ENCODE assay signal across 11 cellular contexts in genomic region chr22:42932197-42932519, GRCh38.
DNase-seq lines count a peak whose midpoint lies in the region; ATAC-seq and TF ChIP-seq lines count a peak whose summit lies in the region.
"Had no signal": no experiment of that assay in that cellular context is flagged by ENCODE, and none has a peak within 500 bp of the region (broad histone marks: within the 10 kb centered on the region; RNA-seq: fewer than 3 reads in every experiment).

No MANE protein-coding gene starts in this region.

- H3K23ac ChIP-seq in IMR-90 (ENCODE audit: low read depth, low read length), result no peak overlapping the region

- peak overlapping the region in 9 of 10 experiments; percentile 28 to 63 (median 47); a peak in 17 of 20 replicates for H3K4me3 ChIP-seq in BLaER1 treated with 17β-estradiol and CSF1 and Interleukin-3, amounts not matched to agents 10 nM and 100 nM
- H3K4me3 ChIP-seq in IMR-90 (ENCODE audit: insufficient read depth, low read depth, low read length), result no peak overlapping the region
- no peak overlapping the region for H3K4me3 ChIP-seq in gastrocnemius medialis
- H3K4me3 ChIP-seq: K562 had no signal

- peaks cover 0 to 13% (median 9%) of the 10 kb centered on the region in 11 experiments; a peak in 11 of 22 replicates for H3K36me3 ChIP-seq in BLaER1 treated with 17β-estradiol and CSF1 and Interleukin-3, amounts not matched to agents 10 nM and 100 nM
- no peaks in the 10 kb centered on the region; the same call in 1 of the 2 replicates for H3K36me3 ChIP-seq in IMR-90 (ENCODE audit: control insufficient read depth, insufficient read depth, low read length)
- H3K36me3 ChIP-seq in gastrocnemius medialis, result no peaks in the 10 kb centered on the region

- peak overlapping the region; percentile 3 for H3K14ac ChIP-seq in IMR-90 (replicated peaks; ENCODE audit: low read depth, low read length)

- no peak overlapping the region for H4K5ac ChIP-seq in IMR-90 (ENCODE audit: low read depth, low read length)

- H3K9me1 ChIP-seq in IMR-90 (ENCODE audit: insufficient read depth, low read length), result peaks cover 59% of the 10 kb centered on the region

- H3K4me2 ChIP-seq in BLaER1 treated with 17β-estradiol and CSF1 and Interleukin-3, amounts not matched to agents 10 nM and 100 nM, result peak overlapping the region; percentile 84 to 100 (median 95)
- no peak overlapping the region for H3K4me2 ChIP-seq in IMR-90 (ENCODE audit: low read depth, low read length)

- no peak for TF ChIP-seq RAD21 in IMR-90 (IDR thresholded peaks at IDR 0.05; ENCODE audit: low read length)

- dilution Hi-C loops in IMR-90 (cut with HindIII; ENCODE audit: low sequenced_read_pairs, unreplicated experiment), result no loop called here

- H4K8ac ChIP-seq in IMR-90 (ENCODE audit: low read depth in 2 of 2, low read length in 2 of 2), result no peak overlapping the region

- H3K9ac ChIP-seq in BLaER1 treated with 17β-estradiol and CSF1 and Interleukin-3, amounts not matched to agents 10 nM and 100 nM, result peak overlapping the region; percentile 75 to 92 (median 81)
- H3K9ac ChIP-seq in IMR-90 (ENCODE audit: low read depth, low read length), result no peak overlapping the region

- peak overlapping the region; percentile 33 for H2AFZ ChIP-seq in IMR-90 (replicated peaks; ENCODE audit: low read length, poor library complexity)

- no peak overlapping the region; the same call in 1 of the 2 replicates for H3K4ac ChIP-seq in IMR-90 (ENCODE audit: low read depth, low read length)

- no peak for TF ChIP-seq POLR2A in IMR-90 (IDR thresholded peaks at IDR 0.05; ENCODE audit: low read depth, low read length)
- no peak for TF ChIP-seq POLR2A in gastrocnemius medialis (IDR thresholded peaks at IDR 0.05)
- TF ChIP-seq POLR2A in erythroblast (IDR thresholded peaks at IDR 0.05; ENCODE audit: low read length), result no peak

- H2AK5ac ChIP-seq in IMR-90 (ENCODE audit: low read depth, low read length), result peak overlapping the region; percentile 77; the same call in 1 of the 2 replicates

- H3K36me3 Mint-ChIP-seq in endothelial cell (ENCODE audit: low read depth, unreplicated experiment), result no peaks in the 10 kb centered on the region

- no peak overlapping the region for H3K18ac ChIP-seq in IMR-90 (ENCODE audit: low read depth, low read length)

- no peaks in the 10 kb centered on the region for H3K9me3 Mint-ChIP-seq in endothelial cell (ENCODE audit: unreplicated experiment)

- no peak overlapping the region for H2BK15ac ChIP-seq in IMR-90 (ENCODE audit: low read depth, low read length)

- in situ Hi-C loops in IMR-90 (cut with MboI; ENCODE audit: low sequenced_read_pairs), result no loop called here
- in situ Hi-C loops in gastrocnemius medialis (cut with MboI; ENCODE audit: low sequenced_read_pairs in 4 of 4), result no loop called here

- POLR2A ChIA-PET in IMR-90 (lab: Charles Lee; ENCODE audit: unreplicated experiment), result no interaction called here

- no peaks in the 10 kb centered on the region for H3K9me3 ChIP-seq in BLaER1 treated with 17β-estradiol and CSF1 and Interleukin-3, amounts not matched to agents 10 nM and 100 nM (replicated peaks in 1 of 11)
- H3K9me3 ChIP-seq in IMR-90 (ENCODE audit: control insufficient read depth, insufficient read depth, low read length) (no peaks in the 10 kb centered on the region), gastrocnemius medialis (no peaks in the 10 kb centered on the region)

- H3K27ac ChIP-seq in BLaER1 treated with 17β-estradiol and CSF1 and Interleukin-3, amounts not matched to agents 10 nM and 100 nM, result peak overlapping the region; percentile 90 to 100 (median 95)
- H3K27ac ChIP-seq in IMR-90 (ENCODE audit: insufficient read depth, low read length) (no peak overlapping the region), gastrocnemius medialis (peak overlapping the region; percentile 80 to 95 (median 83))
- H3K27ac ChIP-seq: VCaP had no signal

- WGBS in IMR-90 (ENCODE audit: extremely low coverage in 2 of 2, insufficient read length in 1 of 2), 2 experiments, result no CpG with 5 or more reads among the region's 4 CpGs

- no peaks in the 10 kb centered on the region for H3K27me3 ChIP-seq in BLaER1 treated with 17β-estradiol and CSF1 and Interleukin-3, amounts not matched to agents 10 nM and 100 nM
- H3K27me3 ChIP-seq in IMR-90 (ENCODE audit: control insufficient read depth, insufficient read depth, low read length) (no peaks in the 10 kb centered on the region), gastrocnemius medialis (no peaks in the 10 kb centered on the region)

- ATAC-seq in IMR-90 (ENCODE audit: low read depth) (no peak), gastrocnemius medialis (no peak), HG02759 (IDR thresholded peaks at IDR 0.05; ENCODE audit: unreplicated experiment) (no peak)
- ATAC-seq: K562 had no signal

- peaks cover 52 to 87% of the 10 kb centered on the region in 2 experiments for H3K79me1 ChIP-seq in IMR-90 (ENCODE audit: low read depth in 1 of 2, low read length in 2 of 2)

- peaks cover 28% of the 10 kb centered on the region for H3K4me1 Mint-ChIP-seq in endothelial cell (ENCODE audit: unreplicated experiment)

- H2AK9ac ChIP-seq in IMR-90 (replicated peaks; ENCODE audit: low read depth, low read length, poor library complexity), result peak overlapping the region; percentile 37

- peak overlapping the region; percentile 30 for H3K27ac Mint-ChIP-seq in endothelial cell (ENCODE audit: unreplicated experiment)

- H2BK5ac ChIP-seq in IMR-90 (ENCODE audit: low read depth, low read length, poor library complexity, severe bottlenecking), result no peak overlapping the region

- H3K27me3 Mint-ChIP-seq in endothelial cell (ENCODE audit: unreplicated experiment), result no peaks in the 10 kb centered on the region

- peaks cover 88 to 100% (median 98%) of the 10 kb centered on the region in 10 experiments for H3K4me1 ChIP-seq in BLaER1 treated with 17β-estradiol and CSF1 and Interleukin-3, amounts not matched to agents 10 nM and 100 nM
- H3K4me1 ChIP-seq in IMR-90 (ENCODE audit: control insufficient read depth, insufficient read depth, low read length) (peaks cover 39% of the 10 kb centered on the region), gastrocnemius medialis (peaks cover 83 to 88% of the 10 kb centered on the region in 2 donors)

- intact Hi-C loops in IMR-90 (cut with micrococcal nuclease), result loop anchor here (5.0 kb wide), 1 partner anchor 80 kb away; no protein-coding TSS in a partner anchor
- intact Hi-C loops in gastrocnemius medialis (cut with DNase I; ENCODE audit: low total_unique reads), result no loop called here

- DNase-seq in IMR-90, result no peak
- no peak for DNase-seq in endothelial cell (ENCODE audit: low spot score)
- DNase-seq in gastrocnemius medialis, result no peak
- DNase-seq in globus pallidus (ENCODE audit: low spot score), result no peak
- DNase-seq in erythroblast (lab: John Stamatoyannopoulos, UW), result no peak
- DNase-seq in DMS79 treated with DMSO at 0.1 percent for 48 hours (lab: John Stamatoyannopoulos, UW), result no peak
- DNase-seq: activated naive CD4-positive, alpha-beta T cell had no signal

- no peak overlapping the region; the same call in 1 of the 2 replicates for H4K91ac ChIP-seq in IMR-90 (ENCODE audit: insufficient read depth, low read depth, low read length)

- no peak overlapping the region for H2BK120ac ChIP-seq in IMR-90 (ENCODE audit: low read depth, low read length)

- H3K4me3 Mint-ChIP-seq in endothelial cell (ENCODE audit: unreplicated experiment), result no peak overlapping the region

- no peak for TF ChIP-seq CTCF in IMR-90 (conservative IDR thresholded peaks at IDR 0.05; ENCODE audit: low read depth, low read length)
- TF ChIP-seq CTCF in endothelial cell (IDR thresholded peaks at IDR 0.05; ENCODE audit: unreplicated experiment), result no peak
- TF ChIP-seq CTCF in gastrocnemius medialis (IDR thresholded peaks at IDR 0.05 in 4 of 5, conservative IDR thresholded peaks at IDR 0.05 in 1 of 5), result no peak

- no peak overlapping the region for H3K56ac ChIP-seq in IMR-90 (ENCODE audit: extremely low read depth, insufficient read depth, low read length)

- H2BK20ac ChIP-seq in IMR-90 (ENCODE audit: low read depth, low read length), result no peak overlapping the region

- CTCF ChIA-PET in IMR-90 (lab: Yijun Ruan, JAX), result no interaction called here

- BruUV-seq in IMR-90 (replicated peaks; lab: Mats Ljungman, UMichigan), result no TSS peak

- peaks cover 0 to 96% (median 3%) of the 10 kb centered on the region in 11 experiments; a peak in 13 of 22 replicates for H4K20me1 ChIP-seq in BLaER1 treated with 17β-estradiol and CSF1 and Interleukin-3, amounts not matched to agents 10 nM and 100 nM
- peaks cover 61% of the 10 kb centered on the region for H4K20me1 ChIP-seq in IMR-90 (ENCODE audit: insufficient read depth, low read length)

TF ChIP-seq in IMR-90, 13 proteins besides CTCF, POLR2A, EP300 and RAD21:
- no peak for TF ChIP-seq FOS (IDR thresholded peaks at IDR 0.05; ENCODE audit: low read depth, low read length)
- TF ChIP-seq ELK1 (IDR thresholded peaks at IDR 0.05; ENCODE audit: borderline replicate concordance, low read depth, low read length), result no peak
- TF ChIP-seq MAFK (IDR thresholded peaks at IDR 0.05; ENCODE audit: low read depth, low read length), result no peak

Comparison
In these comparisons a context has a peak if more than half of its experiments do, and no peak if none do; other contexts are left out.
1. H3K4me3 ChIP-seq: peak in BLaER1 treated with 17β-estradiol and CSF1 and Interleukin-3, amounts not matched to agents 10 nM and 100 nM (9 of 10); none in IMR-90 (single experiment) and gastrocnemius medialis (0 of 4).